11 cellular contexts compared by ENCODE assay signal in genomic region chr13:97429681-97430081, GRCh38. TPM values are rescaled to one million over a fixed set of nuclear protein-coding genes. Genes with fewer than 3 reads are reported as not detected.
DNase-seq lines count a peak whose midpoint lies in the region; ATAC-seq and TF ChIP-seq lines count a peak whose summit lies in the region.
"Had no signal": no experiment of that assay in that cellular context is flagged by ENCODE, and none has a peak within 500 bp of the region (broad histone marks: within the 10 kb centered on the region; RNA-seq: fewer than 3 reads in every experiment).

No MANE protein-coding gene starts in this region.

- no peaks in the 10 kb centered on the region for H3K9me3 ChIP-seq in neural progenitor cell (ENCODE audit: low read depth)

- TF ChIP-seq CTCF in AG10803 (conservative IDR thresholded peaks at IDR 0.05; ENCODE audit: low read length) (no peak), NB4 (IDR thresholded peaks at IDR 0.05; ENCODE audit: low read depth, low read length) (no peak), coronary artery (IDR thresholded peaks at IDR 0.05) (no peak), neural progenitor cell (IDR thresholded peaks at IDR 0.05) (no peak)

- peaks cover 5% of the 10 kb centered on the region for H3K4me1 ChIP-seq in neural progenitor cell

- H3K9me3 Mint-ChIP-seq in neural progenitor cell, result no peaks in the 10 kb centered on the region
- H3K9me3 Mint-ChIP-seq in activated T-cell treated with anti-CD3 and anti-CD28 coated beads, Interleukin-2, amount 50 U/mL, for 24 hours, result no peaks in the 10 kb centered on the region
- H3K9me3 Mint-ChIP-seq: activated naive CD4-positive, alpha-beta T cell treated with anti-CD3 and anti-CD28 coated beads, Interleukin-2, amount 50 U/mL, for 24 hours; neural crest cell had no signal

- H3K27ac ChIP-seq in coronary artery (peak overlapping the region; percentile 34 to 56), neural progenitor cell (no peak overlapping the region)
- H3K27ac ChIP-seq: VCaP had no signal

- H3K27ac Mint-ChIP-seq in neural progenitor cell, result no peak overlapping the region
- no peak overlapping the region for H3K27ac Mint-ChIP-seq in activated T-cell treated with anti-CD3 and anti-CD28 coated beads, Interleukin-2, amount 50 U/mL, for 24 hours
- H3K27ac Mint-ChIP-seq: activated naive CD4-positive, alpha-beta T cell treated with anti-CD3 and anti-CD28 coated beads, Interleukin-2, amount 50 U/mL, for 24 hours had no signal

- H3K36me3 Mint-ChIP-seq in neural progenitor cell, result no peaks in the 10 kb centered on the region
- peaks cover 12% of the 10 kb centered on the region for H3K36me3 Mint-ChIP-seq in activated T-cell treated with anti-CD3 and anti-CD28 coated beads, Interleukin-2, amount 50 U/mL, for 24 hours (ENCODE audit: low read depth)
- H3K36me3 Mint-ChIP-seq: activated naive CD4-positive, alpha-beta T cell treated with anti-CD3 and anti-CD28 coated beads, Interleukin-2, amount 50 U/mL, for 24 hours had no signal

- H3K27me3 Mint-ChIP-seq in neural progenitor cell (ENCODE audit: insufficient read depth, low read depth), result peaks cover 2% of the 10 kb centered on the region
- peaks cover 20% of the 10 kb centered on the region for H3K27me3 Mint-ChIP-seq in activated T-cell treated with anti-CD3 and anti-CD28 coated beads, Interleukin-2, amount 50 U/mL, for 24 hours

- no peak overlapping the region for H3K9ac ChIP-seq in neural progenitor cell

- H3K4me3 ChIP-seq in AG10803 (ENCODE audit: low read length) (peak overlapping the region; percentile 49), NB4 (ENCODE audit: low read depth, low read length) (peak overlapping the region; percentile 52), coronary artery (peak overlapping the region; percentile 37), neural progenitor cell (no peak overlapping the region)

- peaks cover 12% of the 10 kb centered on the region for H3F3A ChIP-seq in neural progenitor cell (ENCODE audit: low read depth)

- no peak overlapping the region for H3K4me3 Mint-ChIP-seq in neural progenitor cell
- no peak overlapping the region for H3K4me3 Mint-ChIP-seq in activated T-cell treated with anti-CD3 and anti-CD28 coated beads, Interleukin-2, amount 50 U/mL, for 24 hours
- H3K4me3 Mint-ChIP-seq: activated naive CD4-positive, alpha-beta T cell treated with anti-CD3 and anti-CD28 coated beads, Interleukin-2, amount 50 U/mL, for 24 hours; neural crest cell had no signal

- DNase-seq in AG10803 (ENCODE audit: low read depth), result peak; percentile 72
- DNase-seq in NB4 (ENCODE audit: low read depth), result peak; percentile 84
- DNase-seq in coronary artery (ENCODE audit: low spot score), result no peak
- no peak for DNase-seq in neural progenitor cell (ENCODE audit: low spot score)
- no peak for DNase-seq in mesenteric fat pad (ENCODE audit: low spot score)
- no peak for DNase-seq in activated T-cell treated with anti-CD3 and anti-CD28 coated beads, Interleukin-2, amount 50 U/mL, for 24 hours
- no peak for DNase-seq in HuH-7 (ENCODE audit: low spot score)

- TF ChIP-seq POLR2A in NB4 (IDR thresholded peaks at IDR 0.05; ENCODE audit: extremely low read depth, insufficient read length), result peak; percentile 49

- H3K36me3 ChIP-seq in neural progenitor cell, result no peaks in the 10 kb centered on the region

- no peaks in the 10 kb centered on the region for H3K27me3 ChIP-seq in neural progenitor cell

- peak overlapping the region; percentile 86 for H3K4me2 ChIP-seq in neural progenitor cell

- H4K20me1 ChIP-seq in neural progenitor cell (ENCODE audit: low read depth), result no peaks in the 10 kb centered on the region

- ATAC-seq in HG03520 (IDR thresholded peaks at IDR 0.05; ENCODE audit: unreplicated experiment), result no peak

- peaks cover 25% of the 10 kb centered on the region for H3K4me1 Mint-ChIP-seq in neural progenitor cell
- H3K4me1 Mint-ChIP-seq in activated T-cell treated with anti-CD3 and anti-CD28 coated beads, Interleukin-2, amount 50 U/mL, for 24 hours (ENCODE audit: low read depth), result peaks cover 12% of the 10 kb centered on the region

- no peak overlapping the region for H2AFZ ChIP-seq in neural progenitor cell (replicated peaks)

- peaks cover 15% of the 10 kb centered on the region for H3K79me2 ChIP-seq in neural progenitor cell (ENCODE audit: low read depth)

RNA-seq across cellular contexts. Expression of gene RAP2A, which starts 4.3 kb away (rescaled TPM):
- total RNA-seq in neural progenitor cell (ENCODE audit: low replicate concordance), result 46.9 and 70.9 TPM in 2 replicates
- total RNA-seq in mesenteric fat pad, result 38.3 TPM

Comparison
In these comparisons a context has a peak if more than half of its experiments do, and no peak if none do; other contexts are left out.
1. DNase-seq: peak in AG10803 (single experiment) and NB4 (single experiment); none in coronary artery (single experiment), neural progenitor cell (single experiment), mesenteric fat pad (single experiment), activated T-cell treated with anti-CD3 and anti-CD28 coated beads, Interleukin-2, amount 50 U/mL, for 24 hours (single experiment) and HuH-7 (single experiment).